ENCODE assay signal across 27 cellular contexts in genomic region chr1:219020846-219021245, GRCh38.
"Had no signal": no experiment of that assay in that cellular context is flagged by ENCODE, and none has a peak within 500 bp of the region (broad histone marks: within the 10 kb centered on the region; RNA-seq: fewer than 3 reads in every experiment).

No MANE protein-coding gene starts in this region.

- H3K27ac ChIP-seq: stomach, suprapubic skin, testis, thoracic aorta, thyroid gland, tibial artery, tibial nerve, transverse colon, upper lobe of left lung, upper lobe of right lung, uterus, vagina had no signal

- H3K4me1 ChIP-seq: stomach, suprapubic skin, testis, thyroid gland, tibial artery, tibial nerve, transverse colon, upper lobe of left lung, upper lobe of right lung, uterus, vagina had no signal

- H3K36me3 ChIP-seq: stomach, suprapubic skin, thoracic aorta, thyroid gland, tibial artery, tibial nerve, transverse colon, upper lobe of left lung, upper lobe of right lung, uterus, vagina had no signal

- DNase-seq: stimulated activated CD4-positive, alpha-beta T cell treated with anti-CD3 and anti-CD28 coated beads, Interleukin-2, amount 100 ng/mL, for 48 hours; stimulated activated CD4-positive, alpha-beta T cell treated with anti-CD3 and anti-CD28 coated beads, Interleukin-4, amount 100 ng/mL, for 1 hour; stimulated activated CD4-positive, alpha-beta T cell treated with anti-CD3 and anti-CD28 coated beads, Interleukin-4, amount 100 ng/mL, for 24 hours; stimulated activated CD4-positive, alpha-beta T cell treated with anti-CD3 and anti-CD28 coated beads, Interleukin-4, amount 100 ng/mL, for 4 hours; stimulated activated CD8-positive, alpha-beta memory T cell treated with anti-CD3 and anti-CD28 coated beads, Interleukin-4, amount 100 ng/mL, for 48 hours; stimulated activated naive B cell treated with anti-CD40 and anti-IgM and Interleukin-4, amounts not matched to agents 10 μg/mL and 1 μg/mL and 100 μg/mL, for 72 hours; stimulated activated naive CD4-positive, alpha-beta T cell; stimulated activated naive CD4-positive, alpha-beta T cell treated with Interleukin-2 at 50 U/mL for 16 hours; stimulated activated naive CD8-positive, alpha-beta T cell treated with anti-CD3 and anti-CD28 coated beads, Interleukin-15, amount 100 ng/mL, for 72 hours; stimulated activated naive CD8-positive, alpha-beta T cell treated with anti-CD3 and anti-CD28 coated beads, Interleukin-15, Interleukin-2, amounts not matched to agents 100 U/mL and 50 U/mL, for 24 hours; stomach; substantia nigra; testis; thyroid gland; tibial artery; transverse colon; trophoblast cell; upper lobe of left lung; upper lobe of right lung; uterus had no signal

- H3K4me3 ChIP-seq: stomach, suprapubic skin, testis, thoracic aorta, thyroid gland, tibial artery, tibial nerve, transverse colon, upper lobe of left lung, upper lobe of right lung, uterus, vagina had no signal

- H3K27me3 ChIP-seq: stomach, suprapubic skin, testis, thyroid gland, tibial artery, tibial nerve, transverse colon, upper lobe of left lung, upper lobe of right lung, uterus, vagina had no signal

- H3K9me3 ChIP-seq: stomach, suprapubic skin, testis, thoracic aorta, thyroid gland, tibial nerve, transverse colon, upper lobe of left lung, upper lobe of right lung, uterus, vagina had no signal

- FAIRE-seq: urothelium cell line had no signal

- ATAC-seq: stimulated activated effector memory CD8-positive, alpha-beta T cell treated with anti-CD3 and anti-CD28 coated beads, Interleukin-12 subunit alpha, Interleukin-12 subunit beta, amount 100 ng/mL, for 72 hours; stimulated activated memory B cell treated with anti-CD40 and anti-IgM and Interleukin-4, amounts not matched to agents 10 μg/mL and 1 μg/mL and 100 μg/mL, for 72 hours; stimulated activated naive B cell treated with anti-CD40 and anti-IgM and Interleukin-4, amounts not matched to agents 10 μg/mL and 1 μg/mL and 100 μg/mL, for 72 hours; stimulated activated naive CD8-positive, alpha-beta T cell treated with anti-CD3 and anti-CD28 coated beads, Interleukin-15, amount 100 ng/mL, for 72 hours; stimulated activated naive CD8-positive, alpha-beta T cell treated with anti-CD3 and anti-CD28 coated beads, Interleukin-15, Interleukin-2, amounts not matched to agents 100 U/mL and 50 U/mL, for 24 hours; upper lobe of right lung had no signal
